Comparison of ENCODE assay signal across 2 cellular contexts in the genomic region with DNA sequence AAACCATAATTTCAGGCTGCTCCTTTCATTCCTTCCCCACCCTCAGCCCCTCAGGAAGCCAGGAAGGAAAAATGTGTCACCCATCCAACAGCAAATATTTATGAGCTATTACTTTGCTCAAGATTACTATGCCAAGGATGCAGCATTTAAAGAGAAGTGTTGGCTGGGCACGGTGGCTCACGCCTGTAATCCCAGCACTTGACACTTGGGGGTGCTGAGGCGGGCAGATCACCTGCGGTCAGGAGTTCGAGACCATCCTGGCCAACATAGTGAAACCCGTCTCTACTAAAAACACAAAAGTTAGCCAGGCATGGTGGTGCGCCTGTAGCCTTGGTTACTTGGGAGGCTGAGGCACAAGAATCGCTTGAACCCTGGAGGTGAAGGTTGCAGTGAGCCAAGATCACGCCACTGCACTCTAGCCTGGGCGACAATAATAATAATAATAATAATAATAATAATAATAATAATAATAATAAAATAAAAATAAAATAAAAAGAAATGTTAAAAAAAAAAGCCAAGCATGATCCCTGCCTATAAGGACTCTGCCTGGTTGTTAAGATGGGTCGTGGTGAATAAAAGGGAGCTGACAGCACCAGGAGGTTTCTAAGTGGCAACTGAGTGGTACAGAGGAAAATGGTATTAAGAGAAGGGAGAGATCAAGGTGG.
TF ChIP-seq lines count a peak whose summit lies in the region.

No MANE protein-coding gene starts in this region.

TF ChIP-seq in GM23338, 12 proteins besides CTCF, POLR2A, EP300 and RAD21:
- TF ChIP-seq EZH2phosphoT487 (IDR thresholded peaks at IDR 0.05; ENCODE audit: unreplicated experiment) (no peak), CREB1 (CRISPR knock-in tag; IDR thresholded peaks at IDR 0.05; ENCODE audit: low read depth) (no peak), STAT1 (IDR thresholded peaks at IDR 0.05; ENCODE audit: unreplicated experiment) (no peak), JUNB (IDR thresholded peaks at IDR 0.05; ENCODE audit: unreplicated experiment) (no peak), ZNF114 (CRISPR knock-in tag; IDR thresholded peaks at IDR 0.05) (no peak), POLR2AphosphoS5 (IDR thresholded peaks at IDR 0.05; ENCODE audit: low read depth) (no peak), NANOG (IDR thresholded peaks at IDR 0.05; ENCODE audit: borderline replicate concordance) (no peak), ZNF331 (CRISPR knock-in tag; IDR thresholded peaks at IDR 0.05; ENCODE audit: low read depth) (no peak), REST (IDR thresholded peaks at IDR 0.05; ENCODE audit: unreplicated experiment) (no peak), EZH2 (IDR thresholded peaks at IDR 0.05; ENCODE audit: low read depth, unreplicated experiment) (no peak)
- TF ChIP-seq, protein P1, sequence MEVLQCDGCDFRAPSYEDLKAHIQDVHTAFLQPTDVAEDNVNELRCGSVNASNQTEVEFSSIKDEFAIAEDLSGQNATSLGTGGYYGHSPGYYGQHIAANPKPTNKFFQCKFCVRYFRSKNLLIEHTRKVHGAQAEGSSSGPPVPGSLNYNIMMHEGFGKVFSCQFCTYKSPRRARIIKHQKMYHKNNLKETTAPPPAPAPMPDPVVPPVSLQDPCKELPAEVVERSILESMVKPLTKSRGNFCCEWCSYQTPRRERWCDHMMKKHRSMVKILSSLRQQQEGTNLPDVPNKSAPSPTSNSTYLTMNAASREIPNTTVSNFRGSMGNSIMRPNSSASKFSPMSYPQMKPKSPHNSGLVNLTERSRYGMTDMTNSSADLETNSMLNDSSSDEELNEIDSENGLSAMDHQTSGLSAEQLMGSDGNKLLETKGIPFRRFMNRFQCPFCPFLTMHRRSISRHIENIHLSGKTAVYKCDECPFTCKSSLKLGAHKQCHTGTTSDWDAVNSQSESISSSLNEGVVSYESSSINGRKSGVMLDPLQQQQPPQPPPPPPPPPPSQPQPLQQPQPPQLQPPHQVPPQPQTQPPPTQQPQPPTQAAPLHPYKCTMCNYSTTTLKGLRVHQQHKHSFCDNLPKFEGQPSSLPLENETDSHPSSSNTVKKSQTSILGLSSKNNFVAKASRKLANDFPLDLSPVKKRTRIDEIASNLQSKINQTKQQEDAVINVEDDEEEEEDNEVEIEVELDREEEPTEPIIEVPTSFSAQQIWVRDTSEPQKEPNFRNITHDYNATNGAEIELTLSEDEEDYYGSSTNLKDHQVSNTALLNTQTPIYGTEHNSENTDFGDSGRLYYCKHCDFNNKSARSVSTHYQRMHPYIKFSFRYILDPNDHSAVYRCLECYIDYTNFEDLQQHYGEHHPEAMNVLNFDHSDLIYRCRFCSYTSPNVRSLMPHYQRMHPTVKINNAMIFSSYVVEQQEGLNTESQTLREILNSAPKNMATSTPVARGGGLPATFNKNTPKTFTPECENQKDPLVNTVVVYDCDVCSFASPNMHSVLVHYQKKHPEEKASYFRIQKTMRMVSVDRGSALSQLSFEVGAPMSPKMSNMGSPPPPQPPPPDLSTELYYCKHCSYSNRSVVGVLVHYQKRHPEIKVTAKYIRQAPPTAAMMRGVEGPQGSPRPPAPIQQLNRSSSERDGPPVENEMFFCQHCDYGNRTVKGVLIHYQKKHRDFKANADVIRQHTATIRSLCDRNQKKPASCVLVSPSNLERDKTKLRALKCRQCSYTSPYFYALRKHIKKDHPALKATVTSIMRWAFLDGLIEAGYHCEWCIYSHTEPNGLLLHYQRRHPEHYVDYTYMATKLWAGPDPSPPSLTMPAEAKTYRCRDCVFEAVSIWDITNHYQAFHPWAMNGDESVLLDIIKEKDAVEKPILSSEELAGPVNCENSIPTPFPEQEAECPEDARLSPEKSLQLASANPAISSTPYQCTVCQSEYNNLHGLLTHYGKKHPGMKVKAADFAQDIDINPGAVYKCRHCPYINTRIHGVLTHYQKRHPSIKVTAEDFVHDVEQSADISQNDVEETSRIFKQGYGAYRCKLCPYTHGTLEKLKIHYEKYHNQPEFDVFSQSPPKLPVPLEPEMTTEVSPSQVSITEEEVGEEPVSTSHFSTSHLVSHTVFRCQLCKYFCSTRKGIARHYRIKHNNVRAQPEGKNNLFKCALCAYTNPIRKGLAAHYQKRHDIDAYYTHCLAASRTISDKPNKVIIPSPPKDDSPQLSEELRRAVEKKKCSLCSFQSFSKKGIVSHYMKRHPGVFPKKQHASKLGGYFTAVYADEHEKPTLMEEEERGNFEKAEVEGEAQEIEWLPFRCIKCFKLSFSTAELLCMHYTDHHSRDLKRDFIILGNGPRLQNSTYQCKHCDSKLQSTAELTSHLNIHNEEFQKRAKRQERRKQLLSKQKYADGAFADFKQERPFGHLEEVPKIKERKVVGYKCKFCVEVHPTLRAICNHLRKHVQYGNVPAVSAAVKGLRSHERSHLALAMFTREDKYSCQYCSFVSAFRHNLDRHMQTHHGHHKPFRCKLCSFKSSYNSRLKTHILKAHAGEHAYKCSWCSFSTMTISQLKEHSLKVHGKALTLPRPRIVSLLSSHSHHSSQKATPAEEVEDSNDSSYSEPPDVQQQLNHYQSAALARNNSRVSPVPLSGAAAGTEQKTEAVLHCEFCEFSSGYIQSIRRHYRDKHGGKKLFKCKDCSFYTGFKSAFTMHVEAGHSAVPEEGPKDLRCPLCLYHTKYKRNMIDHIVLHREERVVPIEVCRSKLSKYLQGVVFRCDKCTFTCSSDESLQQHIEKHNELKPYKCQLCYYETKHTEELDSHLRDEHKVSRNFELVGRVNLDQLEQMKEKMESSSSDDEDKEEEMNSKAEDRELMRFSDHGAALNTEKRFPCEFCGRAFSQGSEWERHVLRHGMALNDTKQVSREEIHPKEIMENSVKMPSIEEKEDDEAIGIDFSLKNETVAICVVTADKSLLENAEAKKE (CRISPR knock-in tag; IDR thresholded peaks at IDR 0.05) = no peak

TF ChIP-seq in K562, 482 proteins besides CTCF, POLR2A, EP300 and RAD21:
- TF ChIP-seq ZFP1 (CRISPR knock-in tag; IDR thresholded peaks at IDR 0.05) = no peak
- TF ChIP-seq SUPT5H (IDR thresholded peaks at IDR 0.05) = no peak
- TF ChIP-seq GTF2F1 (IDR thresholded peaks at IDR 0.05; ENCODE audit: low read depth, low read length) = no peak
- peak; percentile 15 for TF ChIP-seq GTF3C2 (IDR thresholded peaks at IDR 0.05; ENCODE audit: borderline replicate concordance, extremely low read depth, insufficient read length)
- TF ChIP-seq, protein P2, sequence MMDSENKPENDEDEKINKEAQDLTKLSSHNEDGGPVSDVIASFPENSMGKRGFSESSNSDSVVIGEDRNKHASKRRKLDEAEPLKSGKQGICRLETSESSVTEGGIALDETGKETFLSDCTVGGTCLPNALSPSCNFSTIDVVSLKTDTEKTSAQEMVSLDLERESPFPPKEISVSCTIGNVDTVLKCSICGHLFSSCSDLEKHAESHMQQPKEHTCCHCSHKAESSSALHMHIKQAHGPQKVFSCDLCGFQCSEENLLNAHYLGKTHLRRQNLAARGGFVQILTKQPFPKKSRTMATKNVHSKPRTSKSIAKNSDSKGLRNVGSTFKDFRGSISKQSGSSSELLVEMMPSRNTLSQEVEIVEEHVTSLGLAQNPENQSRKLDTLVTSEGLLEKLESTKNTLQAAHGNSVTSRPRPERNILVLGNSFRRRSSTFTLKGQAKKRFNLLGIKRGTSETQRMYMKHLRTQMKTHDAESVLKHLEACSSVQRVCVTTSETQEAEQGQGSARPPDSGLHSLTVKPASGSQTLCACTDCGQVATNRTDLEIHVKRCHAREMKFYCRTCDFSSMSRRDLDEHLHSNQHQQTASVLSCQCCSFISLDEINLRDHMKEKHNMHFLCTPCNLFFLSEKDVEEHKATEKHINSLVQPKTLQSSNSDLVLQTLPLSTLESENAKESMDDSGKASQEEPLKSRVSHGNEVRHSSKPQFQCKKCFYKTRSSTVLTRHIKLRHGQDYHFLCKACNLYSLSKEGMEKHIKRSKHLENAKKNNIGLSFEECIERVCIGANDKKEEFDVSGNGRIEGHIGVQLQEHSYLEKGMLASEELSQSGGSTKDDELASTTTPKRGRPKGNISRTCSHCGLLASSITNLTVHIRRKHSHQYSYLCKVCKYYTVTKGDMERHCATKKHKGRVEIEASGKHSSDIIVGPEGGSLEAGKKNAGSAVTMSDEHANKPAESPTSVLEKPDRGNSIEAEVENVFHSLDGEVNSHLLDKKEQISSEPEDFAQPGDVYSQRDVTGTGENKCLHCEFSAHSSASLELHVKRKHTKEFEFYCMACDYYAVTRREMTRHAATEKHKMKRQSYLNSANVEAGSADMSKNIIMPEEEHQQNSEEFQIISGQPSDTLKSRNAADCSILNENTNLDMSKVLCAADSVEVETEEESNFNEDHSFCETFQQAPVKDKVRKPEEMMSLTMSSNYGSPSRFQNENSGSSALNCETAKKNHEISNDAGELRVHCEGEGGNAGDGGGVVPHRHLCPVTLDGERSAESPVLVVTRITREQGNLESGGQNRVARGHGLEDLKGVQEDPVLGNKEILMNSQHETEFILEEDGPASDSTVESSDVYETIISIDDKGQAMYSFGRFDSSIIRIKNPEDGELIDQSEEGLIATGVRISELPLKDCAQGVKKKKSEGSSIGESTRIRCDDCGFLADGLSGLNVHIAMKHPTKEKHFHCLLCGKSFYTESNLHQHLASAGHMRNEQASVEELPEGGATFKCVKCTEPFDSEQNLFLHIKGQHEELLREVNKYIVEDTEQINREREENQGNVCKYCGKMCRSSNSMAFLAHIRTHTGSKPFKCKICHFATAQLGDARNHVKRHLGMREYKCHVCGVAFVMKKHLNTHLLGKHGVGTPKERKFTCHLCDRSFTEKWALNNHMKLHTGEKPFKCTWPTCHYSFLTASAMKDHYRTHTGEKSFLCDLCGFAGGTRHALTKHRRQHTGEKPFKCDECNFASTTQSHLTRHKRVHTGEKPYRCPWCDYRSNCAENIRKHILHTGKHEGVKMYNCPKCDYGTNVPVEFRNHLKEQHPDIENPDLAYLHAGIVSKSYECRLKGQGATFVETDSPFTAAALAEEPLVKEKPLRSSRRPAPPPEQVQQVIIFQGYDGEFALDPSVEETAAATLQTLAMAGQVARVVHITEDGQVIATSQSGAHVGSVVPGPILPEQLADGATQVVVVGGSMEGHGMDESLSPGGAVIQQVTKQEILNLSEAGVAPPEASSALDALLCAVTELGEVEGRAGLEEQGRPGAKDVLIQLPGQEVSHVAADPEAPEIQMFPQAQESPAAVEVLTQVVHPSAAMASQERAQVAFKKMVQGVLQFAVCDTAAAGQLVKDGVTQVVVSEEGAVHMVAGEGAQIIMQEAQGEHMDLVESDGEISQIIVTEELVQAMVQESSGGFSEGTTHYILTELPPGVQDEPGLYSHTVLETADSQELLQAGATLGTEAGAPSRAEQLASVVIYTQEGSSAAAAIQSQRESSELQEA (IDR thresholded peaks at IDR 0.05; ENCODE audit: low read depth) = no peak
